28 cellular contexts compared by ENCODE assay signal in the genomic region with DNA sequence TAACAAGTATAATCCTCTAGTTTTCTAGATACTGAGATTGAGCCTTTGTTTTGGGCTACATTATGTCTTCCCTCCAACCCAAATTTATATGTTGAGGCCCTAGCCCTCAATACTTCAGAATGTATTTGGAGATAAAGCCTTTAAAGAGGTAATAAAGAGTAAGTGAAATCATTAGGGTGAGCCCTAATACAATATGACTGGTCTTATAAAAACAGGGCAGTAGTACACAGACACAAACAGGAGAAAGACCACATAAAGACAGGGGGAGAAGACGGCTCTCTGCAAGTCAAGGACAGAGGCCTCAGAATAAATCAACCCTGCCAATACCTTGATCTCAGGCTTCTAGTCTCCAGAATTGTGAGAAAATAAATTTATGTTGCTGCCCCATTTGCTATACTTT. TPM values are rescaled to one million over a fixed set of nuclear protein-coding genes. Genes with fewer than 3 reads are reported as not detected.
DNase-seq lines count a peak whose midpoint lies in the region; TF ChIP-seq lines count a peak whose summit lies in the region.
"Had no signal": no experiment of that assay in that cellular context is flagged by ENCODE, and none has a peak within 500 bp of the region (broad histone marks: within the 10 kb centered on the region; RNA-seq: fewer than 3 reads in every experiment).

No MANE protein-coding gene starts in this region.

- H3K4me2 ChIP-seq in hepatocyte (peak overlapping the region; percentile 28), skeletal muscle satellite cell (ENCODE audit: low read length) (peak overlapping the region; percentile 6)

- H3K79me2 ChIP-seq in hepatocyte: no peaks in the 10 kb centered on the region

- DNase-seq in Caki2 (ENCODE audit: low read depth) (peak; percentile 4), SJSA1 (ENCODE audit: low read depth in 1 of 2, low spot score in 2 of 2) (no peak), hepatocyte (ENCODE audit: low spot score) (no peak), A673 (ENCODE audit: low spot score) (no peak), AG20443 (ENCODE audit: low spot score) (no peak)
- DNase-seq in activated T-cell treated with anti-CD3 and anti-CD28 coated beads, Interleukin-2, amount 50 U/mL, for 48 hours: no peak
- DNase-seq: activated B cell treated with CpG ODN at 0.5 μM for 24 hours; activated CD4-positive, alpha-beta T cell treated with anti-CD3 and anti-CD28 coated beads, Interleukin-2, amount 50 U/mL, for 48 hours; activated naive CD4-positive, alpha-beta T cell treated with anti-CD3 and anti-CD28 coated beads for 36 hours; effector memory CD8-positive, alpha-beta T cell; MV-4-11; NCI-H146; nucleus accumbens; SHP77 treated with DMSO at 0.1 percent for 48 hours; tibial artery had no signal

- H3K9me3 ChIP-seq in SJSA1 (replicated peaks) (peaks cover 11% of the 10 kb centered on the region; the same call in 1 of the 2 replicates), hepatocyte (ENCODE audit: low read depth) (no peaks in the 10 kb centered on the region), skeletal muscle satellite cell (replicated peaks; ENCODE audit: low read length) (no peaks in the 10 kb centered on the region), A673 (ENCODE audit: low read depth, low read length, poor library complexity, severe bottlenecking) (no peaks in the 10 kb centered on the region)
- H3K9me3 ChIP-seq: esophagus muscularis mucosa, HAP-1, tibial artery had no signal

- POLR2A ChIA-PET in A673 (lab: Charles Lee; ENCODE audit: low non-redundant PET): no interaction called here

- intact Hi-C loops in A673 (cut with micrococcal nuclease; ENCODE audit: unreplicated experiment): no loop called here

- H3K27ac ChIP-seq in SJSA1: peak overlapping the region; percentile 48
- H3K27ac ChIP-seq in hepatocyte: peak overlapping the region; percentile 47
- H3K27ac ChIP-seq in A673 (ENCODE audit: low read depth, low read length, poor library complexity, severe bottlenecking): no peak overlapping the region
- H3K27ac ChIP-seq: cardiac muscle cell, coronary artery, esophagus muscularis mucosa, skin epidermis, tibial artery had no signal

- in situ Hi-C loops in Caki2 (cut with HindIII; ENCODE audit: low pct_unique_long_range_greater_than_20kb, low sequenced_read_pairs): no loop called here

- H3K27me3 ChIP-seq in SJSA1 (replicated peaks): no peaks in the 10 kb centered on the region; the same call in 1 of the 2 replicates
- no peaks in the 10 kb centered on the region for H3K27me3 ChIP-seq in hepatocyte
- H3K27me3 ChIP-seq in skeletal muscle satellite cell (ENCODE audit: control insufficient read depth, insufficient read depth, low read length): no peaks in the 10 kb centered on the region
- no peaks in the 10 kb centered on the region for H3K27me3 ChIP-seq in A673 (replicated peaks; ENCODE audit: insufficient read depth, low read depth, low read length, poor library complexity)
- H3K27me3 ChIP-seq: cardiac muscle cell, tibial artery had no signal

- H4K20me1 ChIP-seq in hepatocyte (ENCODE audit: insufficient read depth, poor library complexity, severe bottlenecking): no peaks in the 10 kb centered on the region

- no peak overlapping the region for H3K9ac ChIP-seq in skeletal muscle satellite cell (ENCODE audit: low read depth, low read length)

- no TSS peak for BruUV-seq in A673 (replicated peaks; lab: Mats Ljungman, UMichigan)

- H3K36me3 ChIP-seq in SJSA1 (no peaks in the 10 kb centered on the region), hepatocyte (replicated peaks; ENCODE audit: insufficient read depth, low read depth) (no peaks in the 10 kb centered on the region), skeletal muscle satellite cell (ENCODE audit: insufficient read depth, low read length) (no peaks in the 10 kb centered on the region), A673 (ENCODE audit: insufficient read depth, low read length, poor library complexity, severe bottlenecking) (no peaks in the 10 kb centered on the region)
- H3K36me3 ChIP-seq: cardiac muscle cell, esophagus muscularis mucosa, HAP-1, tibial artery had no signal

- CTCF ChIA-PET in A673 (lab: Charles Lee): no interaction called here

- H3K4me3 ChIP-seq in SJSA1 (no peak overlapping the region), hepatocyte (no peak overlapping the region), skeletal muscle satellite cell (ENCODE audit: low read length) (no peak overlapping the region), A673 (ENCODE audit: low read depth, low read length, poor library complexity, severe bottlenecking) (no peak overlapping the region)
- H3K4me3 ChIP-seq: cardiac muscle cell, coronary artery, esophagus muscularis mucosa, HAP-1, skin epidermis, tibial artery had no signal

- no peaks in the 10 kb centered on the region for H3K9me2 ChIP-seq in hepatocyte (replicated peaks; ENCODE audit: insufficient read depth)

- no peak overlapping the region for H2AFZ ChIP-seq in hepatocyte

- TF ChIP-seq CTCF in hepatocyte (IDR thresholded peaks at IDR 0.05; ENCODE audit: poor library complexity) (no peak), A673 (conservative IDR thresholded peaks at IDR 0.05; ENCODE audit: low read depth, low read length) (no peak)

- 26% methylated on average over 1 of the region's 1 CpG for WGBS in hepatocyte (ENCODE audit: low lambda C conversion rate, missing lambda C conversion rate)

- H3K4me1 ChIP-seq in SJSA1 (replicated peaks): peaks cover 37% of the 10 kb centered on the region
- H3K4me1 ChIP-seq in hepatocyte (ENCODE audit: insufficient read depth): peaks cover 6% of the 10 kb centered on the region
- peaks cover 29% of the 10 kb centered on the region for H3K4me1 ChIP-seq in skeletal muscle satellite cell (ENCODE audit: control insufficient read depth, insufficient read depth, low read length)
- no peaks in the 10 kb centered on the region for H3K4me1 ChIP-seq in A673 (ENCODE audit: insufficient read depth, low read length, poor library complexity, severe bottlenecking)
- H3K4me1 ChIP-seq: esophagus muscularis mucosa, HAP-1, tibial artery had no signal

RNA-seq across cellular contexts. Expression of gene OR10V1, which starts 6.3 kb away (rescaled TPM):
- not detected in 2 replicates for total RNA-seq in Caki2 (2014; rRNA removed; shearing (Covaris generic); ENCODE audit: low replicate concordance)
- not detected in 2 replicates for total RNA-seq in SJSA1 (2014; rRNA removed; shearing (Covaris generic))
- total RNA-seq in hepatocyte (not detected in 2 replicates), A673 (2021) (not detected in 2 replicates)
- polyA plus RNA-seq in hepatocyte: not detected in 2 replicates
- total RNA-seq in skeletal muscle satellite cell (2012; rRNA removed): not detected in 2 replicates
- total RNA-seq: activated B cell treated with CpG ODN at 0.5 μM for 24 hours; activated naive CD4-positive, alpha-beta T cell treated with anti-CD3 and anti-CD28 coated beads for 36 hours; activated T-helper 1 cell treated with anti-CD3 and anti-CD28 coated beads, Interleukin-12 subunit alpha, Interleukin-12 subunit beta, Interleukin-2, Interleukin-4 antibody, amounts not matched to agents 30 ng/mL and 10 ng/mL and 1 ng/mL, durations not matched to agents 14 hours and 24 hours and 36 hours; cardiac muscle cell; esophagus muscularis mucosa; left colon; myocyte; NCI-H460; PC-3; pulmonary artery endothelial cell had no signal
- polyA plus RNA-seq: cardiac muscle cell, CD14-positive monocyte had no signal

RNA-seq across cellular contexts. Expression of gene PATL1, which starts 38.5 kb away (rescaled TPM):
- total RNA-seq in Caki2 (2014; rRNA removed; shearing (Covaris generic); ENCODE audit: low replicate concordance): 6.5 and 7.4 TPM in 2 replicates
- total RNA-seq in SJSA1 (2014; rRNA removed; shearing (Covaris generic)): 17.7 and 24.9 TPM in 2 replicates
- total RNA-seq in hepatocyte: 19.7 and 21.6 TPM in 2 replicates
- polyA plus RNA-seq in hepatocyte: 17.1 and 19.9 TPM in 2 replicates
- total RNA-seq in skeletal muscle satellite cell (2012; rRNA removed): 6.6 and 7.4 TPM in 2 replicates
- total RNA-seq in A673 (2021): 65.2 and 78.9 TPM in 2 replicates

RNA-seq across cellular contexts. Expression of gene STX3, which starts 47.8 kb away (rescaled TPM):
- total RNA-seq in Caki2 (2014; rRNA removed; shearing (Covaris generic); ENCODE audit: low replicate concordance): 16.0 and 28.4 TPM in 2 replicates
- 29.7 and 31.3 TPM in 2 replicates for total RNA-seq in SJSA1 (2014; rRNA removed; shearing (Covaris generic))
- total RNA-seq in hepatocyte: 140 and 153 TPM in 2 replicates
- polyA plus RNA-seq in hepatocyte: 65.3 and 73.1 TPM in 2 replicates
- total RNA-seq in skeletal muscle satellite cell (2012; rRNA removed): 9.4 and 27.9 TPM in 2 replicates
- 10.1 and 16.0 TPM in 2 replicates for total RNA-seq in A673 (2021)
